Comparison of ENCODE assay signal across 19 cellular contexts in the genomic region with DNA sequence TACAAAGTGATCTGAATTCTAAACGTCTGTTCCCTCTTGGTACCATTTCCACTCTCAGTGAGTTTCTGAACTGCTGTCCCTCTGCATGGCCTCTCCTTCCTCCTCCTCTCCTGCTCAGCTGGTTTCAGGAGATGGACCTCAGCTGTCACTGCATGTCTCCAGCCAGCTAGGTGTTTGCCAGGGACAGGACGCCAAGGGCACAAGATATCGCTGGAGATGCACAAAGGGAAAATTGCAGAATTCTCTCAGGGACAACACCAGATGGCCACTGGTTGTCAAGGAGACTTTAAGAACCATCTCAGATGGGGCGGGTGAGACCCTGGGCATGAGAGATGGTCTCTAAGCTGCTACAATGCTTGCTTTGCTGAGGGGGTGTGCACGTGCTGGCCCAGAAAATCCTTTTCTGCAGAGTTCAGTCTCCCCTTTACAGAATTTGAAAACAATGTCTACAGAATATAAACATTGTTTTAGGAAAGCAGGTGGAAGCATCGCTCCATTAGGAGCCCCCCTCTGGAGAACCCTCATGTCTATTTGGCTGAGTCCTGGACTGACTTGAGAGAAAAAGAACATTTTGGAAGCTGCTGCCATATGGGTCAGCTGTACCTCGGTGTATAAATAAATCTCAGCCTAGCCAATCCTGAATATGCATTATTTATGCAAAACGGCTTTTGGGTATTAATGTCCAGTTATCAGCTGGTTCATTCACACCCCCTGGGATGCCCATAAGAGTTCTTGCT. TPM values are rescaled to one million over a fixed set of nuclear protein-coding genes. Genes with fewer than 3 reads are reported as not detected.
DNase-seq lines count a peak whose midpoint lies in the region; ATAC-seq and TF ChIP-seq lines count a peak whose summit lies in the region.
"Had no signal": no experiment of that assay in that cellular context is flagged by ENCODE, and none has a peak within 500 bp of the region (broad histone marks: within the 10 kb centered on the region; RNA-seq: fewer than 3 reads in every experiment).

No MANE protein-coding gene starts in this region.

- 83 to 86% methylated on average over 8 of the region's 8 CpGs for WGBS in upper lobe of left lung, 2 donors

- DNase-seq in CD8-positive, alpha-beta memory T cell = no peak
- DNase-seq in SK-N-MC (ENCODE audit: low read depth, low spot score) (no peak), pons (ENCODE audit: low spot score) (peak; percentile 25), upper lobe of left lung (no peak), left colon (no peak)
- DNase-seq in effector memory CD8-positive, alpha-beta T cell = no peak
- DNase-seq in stimulated activated naive CD4-positive, alpha-beta T cell treated with Interleukin-2 at 50 U/mL for 16 hours (lab: John Stamatoyannopoulos, UW) = no peak
- DNase-seq: ACHN, COR-L47, GDM1, H9, NCI-H1417 treated with DMSO at 0.1 percent for 48 hours, NCI-H1930, NCI-H226, NCI-H526, PC-9 had no signal

- peaks cover 19 to 31% (median 25%) of the 10 kb centered on the region in 5 donors for H3K9me3 Mint-ChIP-seq in CD8-positive, alpha-beta memory T cell
- H3K9me3 Mint-ChIP-seq in effector memory CD8-positive, alpha-beta T cell = peaks cover 3 to 17% of the 10 kb centered on the region in 2 donors

- intact Hi-C loops in left colon (cut with DNase I, micrococcal nuclease) = no loop called here

- H3K27me3 ChIP-seq in CD8-positive, alpha-beta memory T cell (ENCODE audit: insufficient read depth, low read length, poor library complexity, severe bottlenecking) = no peaks in the 10 kb centered on the region
- H3K27me3 ChIP-seq in upper lobe of left lung = no peaks in the 10 kb centered on the region

- no peak overlapping the region for H3K4me3 ChIP-seq in CD8-positive, alpha-beta memory T cell (ENCODE audit: low read length)
- H3K4me3 ChIP-seq in SK-N-MC (no peak overlapping the region), upper lobe of left lung (no peak overlapping the region)
- H3K4me3 ChIP-seq: PC-9 had no signal

- TF ChIP-seq EP300 in upper lobe of left lung (IDR thresholded peaks at IDR 0.05) = no peak

- H3K27ac ChIP-seq in CD8-positive, alpha-beta memory T cell (ENCODE audit: low read depth, low read length) = no peak overlapping the region
- H3K27ac ChIP-seq in SK-N-MC = peak overlapping the region; percentile 65
- H3K27ac ChIP-seq in upper lobe of left lung = no peak overlapping the region
- H3K27ac ChIP-seq: HL-60, KMS-11, PC-9 had no signal

- no peak for ATAC-seq in effector memory CD8-positive, alpha-beta T cell (replicated peaks)
- ATAC-seq in upper lobe of left lung (ENCODE audit: low FRiP score in 2 of 2) = no peak
- no peak for ATAC-seq in left colon

- peaks cover 78 to 94% (median 85%) of the 10 kb centered on the region in 3 donors for H3K4me1 Mint-ChIP-seq in CD8-positive, alpha-beta memory T cell
- peaks cover 56 to 69% of the 10 kb centered on the region in 2 donors for H3K4me1 Mint-ChIP-seq in effector memory CD8-positive, alpha-beta T cell (ENCODE audit: low read depth in 2 of 2)
- H3K4me1 Mint-ChIP-seq: H9 had no signal

- TF ChIP-seq CTCF in upper lobe of left lung (IDR thresholded peaks at IDR 0.05) = no peak

- no peaks in the 10 kb centered on the region for H3K27me3 Mint-ChIP-seq in CD8-positive, alpha-beta memory T cell
- H3K27me3 Mint-ChIP-seq in effector memory CD8-positive, alpha-beta T cell = no peaks in the 10 kb centered on the region

- H3K9me3 ChIP-seq in CD8-positive, alpha-beta memory T cell (ENCODE audit: low read length) = peaks cover 16% of the 10 kb centered on the region
- H3K9me3 ChIP-seq in SK-N-MC (ENCODE audit: low read depth, low read length) (no peaks in the 10 kb centered on the region), upper lobe of left lung (no peaks in the 10 kb centered on the region)

- H3K27ac Mint-ChIP-seq in CD8-positive, alpha-beta memory T cell = peak overlapping the region in 6 of 8 donors; percentile 30 to 89 (median 78)
- peak overlapping the region; percentile 32 to 62 for H3K27ac Mint-ChIP-seq in effector memory CD8-positive, alpha-beta T cell
- H3K27ac Mint-ChIP-seq: H9 had no signal

- H3K36me3 ChIP-seq in CD8-positive, alpha-beta memory T cell (ENCODE audit: insufficient read depth, low read length) = no peaks in the 10 kb centered on the region
- H3K36me3 ChIP-seq in SK-N-MC (ENCODE audit: insufficient read depth, low read length) (0 out of 2 replicates have a peak, but pooled peaks cover 4% of the 10 kb centered on the region), upper lobe of left lung (no peaks in the 10 kb centered on the region)

- no peak for TF ChIP-seq POLR2A in upper lobe of left lung (IDR thresholded peaks at IDR 0.05)

- H3K9ac ChIP-seq in SK-N-MC (ENCODE audit: insufficient read length) = no peak overlapping the region
- H3K9ac ChIP-seq: KMS-11 had no signal

- POLR2A ChIA-PET in CD8-positive, alpha-beta memory T cell (lab: Charles Lee) = no interaction called here

- H3K4me1 ChIP-seq in CD8-positive, alpha-beta memory T cell (ENCODE audit: insufficient read depth, low read length) = peaks cover 39% of the 10 kb centered on the region
- H3K4me1 ChIP-seq in upper lobe of left lung = no peaks in the 10 kb centered on the region

- CTCF ChIA-PET in CD8-positive, alpha-beta memory T cell (lab: Charles Lee) = interaction anchor here (0.8 kb wide), 1 partner anchor 143 kb away, joined by 3 read pairs; no protein-coding TSS in a partner anchor

- peaks cover 8 to 36% (median 18%) of the 10 kb centered on the region in 3 donors for H3K36me3 Mint-ChIP-seq in CD8-positive, alpha-beta memory T cell
- H3K36me3 Mint-ChIP-seq in effector memory CD8-positive, alpha-beta T cell (ENCODE audit: insufficient read depth) = peaks cover 13% of the 10 kb centered on the region

- peak overlapping the region in 1 of 7 donors; percentile 40 for H3K4me3 Mint-ChIP-seq in CD8-positive, alpha-beta memory T cell
- peak overlapping the region in 1 of 2 donors; percentile 36 for H3K4me3 Mint-ChIP-seq in effector memory CD8-positive, alpha-beta T cell
- H3K4me3 Mint-ChIP-seq: H9 had no signal

RNA-seq across cellular contexts. Expression of gene SPP2, which starts 57.9 kb away (rescaled TPM):
- not detected for total RNA-seq in CD8-positive, alpha-beta memory T cell
- polyA plus RNA-seq in CD8-positive, alpha-beta memory T cell = not detected
- total RNA-seq in upper lobe of left lung (not detected), left colon (not detected)
- total RNA-seq: H9, HT1080, PC-9 had no signal
